In the genomic region with DNA sequence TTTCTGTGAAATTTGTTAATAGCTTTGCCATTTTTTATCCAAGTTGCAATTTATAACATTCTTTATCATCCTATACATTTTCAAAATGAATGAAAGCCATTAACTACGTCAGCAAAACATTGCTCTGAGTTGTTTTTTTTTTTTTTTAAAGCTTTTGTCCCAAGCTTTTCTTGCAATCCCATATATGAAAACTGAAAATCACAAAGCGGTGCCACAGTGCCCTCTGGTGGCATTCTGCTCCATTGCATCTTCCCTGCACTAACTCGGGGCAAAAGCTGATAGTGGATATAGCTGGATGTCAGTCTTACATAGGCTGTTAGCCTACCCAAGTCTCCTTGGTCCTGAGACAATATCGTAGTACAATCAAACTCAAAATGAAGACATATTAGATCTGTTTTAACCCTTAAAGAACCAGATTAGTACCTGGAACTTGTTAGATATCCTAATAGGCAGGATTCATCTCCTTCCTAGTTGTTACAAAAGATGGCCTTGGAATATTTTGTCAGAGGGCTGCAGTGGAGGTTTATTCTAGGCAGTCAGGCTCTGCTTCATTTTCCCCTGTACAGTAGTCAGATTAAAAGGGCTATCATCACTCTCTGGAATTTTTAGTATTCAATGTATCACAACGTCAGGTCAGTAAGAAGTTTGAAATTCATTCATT, we compare ENCODE assay signal across 8 cellular contexts.
DNase-seq lines count a peak whose midpoint lies in the region; ATAC-seq, FAIRE-seq and TF ChIP-seq lines count a peak whose summit lies in the region.

No MANE protein-coding gene starts in this region.

- peak; percentile 78 for TF ChIP-seq CTCF in MCF 10A (IDR thresholded peaks at IDR 0.05; ENCODE audit: unreplicated experiment)

- DNase-seq in SKM-1 treated with dmso at 0.1 percent for 144 hours (lab: John Stamatoyannopoulos, UW; ENCODE audit: unreplicated experiment) (peak; percentile 41), SKM-1 (lab: John Stamatoyannopoulos, UW; ENCODE audit: unreplicated experiment) (no peak), NCI-H1105 treated with DMSO at 0.1 percent for 48 hours (lab: John Stamatoyannopoulos, UW) (peak; percentile 75), T1000 (lab: John Stamatoyannopoulos, UW) (peak; percentile 56), MCF 10A (ENCODE audit: unreplicated experiment) (peak; percentile 65)
- DNase-seq in stimulated activated CD4-positive, alpha-beta T cell treated with anti-CD3 and anti-CD28 coated beads, Interleukin-1b, Interleukin-23, amount 100 ng/mL, for 24 hours (ENCODE audit: low read depth in 4 of 4, low spot score in 1 of 4), result peak in 3 of 4 experiments; percentile 16 to 33 (median 17)

- POLR2A ChIA-PET in MCF 10A (lab: Yijun Ruan, JAX), result interaction anchor here (0.6 kb wide), 1 partner anchor 41 kb away, joined by 3 read pairs; no protein-coding TSS in a partner anchor

- peaks cover 51% of the 10 kb centered on the region for H3K27me3 Mint-ChIP-seq in MCF 10A (ENCODE audit: insufficient read depth, unreplicated experiment)

- H3K27ac Mint-ChIP-seq in MCF 10A (ENCODE audit: low read depth, unreplicated experiment), result no peak overlapping the region

- ATAC-seq in HG02623 (IDR thresholded peaks at IDR 0.05; ENCODE audit: unreplicated experiment), result peak; percentile 86

- H3K36me3 Mint-ChIP-seq in MCF 10A (ENCODE audit: insufficient read depth, unreplicated experiment), result no peaks in the 10 kb centered on the region

- CTCF ChIA-PET in MCF 10A (lab: Yijun Ruan, JAX), result interaction anchor here (0.5 to 4.7 kb wide), 37 partner anchors 8 to 896 kb away, joined by 3 to 26 read pairs (median 4); no protein-coding TSS in a partner anchor

- FAIRE-seq in islet of Langerhans (lab: Jason Lieb, UNC), result peak; percentile 84

- no peaks in the 10 kb centered on the region for H3K4me1 Mint-ChIP-seq in MCF 10A (ENCODE audit: insufficient read depth, unreplicated experiment)

- H3K4me3 Mint-ChIP-seq in MCF 10A (ENCODE audit: unreplicated experiment), result no peak overlapping the region

- intact Hi-C loops in MCF 10A (cut with micrococcal nuclease), result loop anchor here (1.0 to 2.0 kb wide), 2 partner anchors 152 to 337 kb away; no protein-coding TSS in a partner anchor

- BruUV-seq in MCF 10A (replicated peaks; lab: Mats Ljungman, UMichigan), result no TSS peak

- no peaks in the 10 kb centered on the region for H3K9me3 Mint-ChIP-seq in MCF 10A (ENCODE audit: unreplicated experiment)
